Comparison of ENCODE assay signal across 17 cellular contexts in the genomic region with DNA sequence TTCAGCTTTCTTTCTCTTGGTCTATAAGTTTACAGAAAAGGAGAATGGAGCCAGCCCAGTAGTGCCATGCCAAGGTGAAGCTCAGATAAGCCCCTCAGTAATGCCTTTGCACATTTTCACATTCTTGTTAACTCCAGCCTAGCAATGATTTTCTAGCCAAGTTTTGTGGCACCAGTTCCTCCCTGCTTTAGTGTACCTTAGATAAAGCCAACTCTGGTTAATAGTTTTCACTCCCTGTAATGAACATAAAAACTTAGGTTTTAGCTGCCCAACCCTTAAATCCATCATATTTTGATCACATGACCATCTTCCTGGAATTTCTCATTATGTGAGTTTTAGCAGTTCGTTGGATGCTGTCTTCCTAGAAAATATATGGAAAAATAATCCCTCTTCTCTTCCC.
DNase-seq lines count a peak whose midpoint lies in the region; ATAC-seq and TF ChIP-seq lines count a peak whose summit lies in the region.
"Had no signal": no experiment of that assay in that cellular context is flagged by ENCODE, and none has a peak within 500 bp of the region (broad histone marks: within the 10 kb centered on the region; RNA-seq: fewer than 3 reads in every experiment).

No MANE protein-coding gene starts in this region.

- no peak for TF ChIP-seq RAD21 in SK-N-SH (IDR thresholded peaks at IDR 0.05; ENCODE audit: low read length)

- H3K4me3 ChIP-seq in PC-9 (no peak overlapping the region), muscle layer of colon (ENCODE audit: low read depth in 1 of 2, low read length in 2 of 2) (no peak overlapping the region), transverse colon (no peak overlapping the region), adrenal gland (no peak overlapping the region), SK-N-SH (ENCODE audit: low read depth in 2 of 2, low read length in 1 of 2) (no peak overlapping the region)

- POLR2A ChIA-PET in PC-9 (lab: Charles Lee; ENCODE audit: unreplicated experiment): no interaction called here
- POLR2A ChIA-PET in SK-N-SH (lab: Yijun Ruan, JAX): no interaction called here

- DNase-seq in PC-9 (no peak), left colon (no peak), transverse colon (no peak), adrenal gland (no peak), SK-N-SH (no peak)
- DNase-seq: C1 segment of cervical spinal cord; Calu3; CD4-positive, alpha-beta memory T cell; COR-L47; DMS53; DMS79 treated with DMSO at 0.1 percent for 48 hours; GF-D8; H7; HCEC 1CT had no signal

- H3K9me2 ChIP-seq in PC-9 (ENCODE audit: insufficient read depth) (no peaks in the 10 kb centered on the region; the same call in 1 of the 2 replicates), SK-N-SH (no peaks in the 10 kb centered on the region)

- H3K27ac ChIP-seq in PC-9 (no peak overlapping the region), muscle layer of colon (ENCODE audit: low read depth, low read length) (peak overlapping the region; percentile 21), transverse colon (peak overlapping the region in 3 of 4 donors; percentile 29 to 47 (median 41)), adrenal gland (no peak overlapping the region), SK-N-SH (ENCODE audit: low read depth in 2 of 2, low read length in 1 of 2) (no peak overlapping the region)

- H3K9ac ChIP-seq in muscle layer of colon (ENCODE audit: low read length): no peak overlapping the region
- H3K9ac ChIP-seq in SK-N-SH: no peak overlapping the region

- WGBS in transverse colon (ENCODE audit: low coverage in 1 of 2), 2 donors: 16 to 20% methylated on average over 1 of the region's 1 CpG
- 29 to 67% (median 46%) methylated on average over 1 of the region's 1 CpG for WGBS in adrenal gland, 4 donors
- WGBS in SK-N-SH (ENCODE audit: low lambda C conversion rate): 13% methylated on average over 1 of the region's 1 CpG

- no peaks in the 10 kb centered on the region for H3K4me1 ChIP-seq in PC-9 (replicated peaks; ENCODE audit: insufficient read depth)
- H3K4me1 ChIP-seq in muscle layer of colon (ENCODE audit: insufficient read depth, low read length): no peaks in the 10 kb centered on the region
- H3K4me1 ChIP-seq in transverse colon: peaks cover 0 to 14% (median 6%) of the 10 kb centered on the region in 4 donors
- H3K4me1 ChIP-seq in adrenal gland (replicated peaks in 1 of 2): no peaks in the 10 kb centered on the region
- H3K4me1 ChIP-seq in SK-N-SH (ENCODE audit: control insufficient read depth in 1 of 2, insufficient read depth in 2 of 2, low read depth in 1 of 2, low read length in 1 of 2): no peaks in the 10 kb centered on the region

- H4K20me1 ChIP-seq in PC-9 (ENCODE audit: insufficient read depth) (no peaks in the 10 kb centered on the region), SK-N-SH (ENCODE audit: insufficient read depth) (no peaks in the 10 kb centered on the region)

- TF ChIP-seq CTCF in PC-9 (conservative IDR thresholded peaks at IDR 0.05): no peak
- TF ChIP-seq CTCF in transverse colon (IDR thresholded peaks at IDR 0.05): no peak
- TF ChIP-seq CTCF in adrenal gland (IDR thresholded peaks at IDR 0.05): no peak
- TF ChIP-seq CTCF in SK-N-SH (IDR thresholded peaks at IDR 0.05): no peak

- no peaks in the 10 kb centered on the region for H3K27me3 ChIP-seq in PC-9 (ENCODE audit: insufficient read depth, low read depth)
- no peaks in the 10 kb centered on the region for H3K27me3 ChIP-seq in muscle layer of colon (ENCODE audit: control insufficient read depth in 1 of 2, insufficient read depth in 2 of 2, low read length in 2 of 2)
- H3K27me3 ChIP-seq in transverse colon: no peaks in the 10 kb centered on the region
- H3K27me3 ChIP-seq in adrenal gland: no peaks in the 10 kb centered on the region
- H3K27me3 ChIP-seq in SK-N-SH (ENCODE audit: insufficient read depth): no peaks in the 10 kb centered on the region

- in situ Hi-C loops in transverse colon (cut with MboI; ENCODE audit: low pct_ligation_motif_present in 1 of 4, low pct_unique_long_range_greater_than_20kb in 1 of 4, low sequenced_read_pairs in 3 of 4): no loop called here

- CTCF ChIA-PET in PC-9 (lab: Charles Lee) (no interaction called here), SK-N-SH (lab: Yijun Ruan, JAX) (interaction anchor here (0.8 kb wide), 1 partner anchor 300 kb away, joined by 3 read pairs; no protein-coding TSS in a partner anchor)

- H3K4me2 ChIP-seq in PC-9 (no peak overlapping the region), SK-N-SH (no peak overlapping the region)

- no TSS peak for BruUV-seq in PC-9 (replicated peaks; lab: Mats Ljungman, UMichigan)

- no peaks in the 10 kb centered on the region; the same call in 1 of the 2 replicates for H3K9me3 ChIP-seq in PC-9 (ENCODE audit: insufficient read depth, low read depth)
- no peaks in the 10 kb centered on the region for H3K9me3 ChIP-seq in muscle layer of colon (ENCODE audit: low read length)
- H3K9me3 ChIP-seq in transverse colon: no peaks in the 10 kb centered on the region
- H3K9me3 ChIP-seq in adrenal gland (replicated peaks in 1 of 3): no peaks in the 10 kb centered on the region
- H3K9me3 ChIP-seq in SK-N-SH: no peaks in the 10 kb centered on the region

- H3F3A ChIP-seq in PC-9 (ENCODE audit: insufficient read depth, low read depth) (no peaks in the 10 kb centered on the region), SK-N-SH (replicated peaks; ENCODE audit: insufficient read depth) (no peaks in the 10 kb centered on the region)

- intact Hi-C loops in PC-9 (cut with micrococcal nuclease; ENCODE audit: unreplicated experiment): no loop called here
- intact Hi-C loops in left colon (cut with DNase I, micrococcal nuclease): no loop called here
- intact Hi-C loops in transverse colon (cut with DNase I; ENCODE audit: low total_unique reads): no loop called here
- intact Hi-C loops in adrenal gland (cut with DNase I): no loop called here

- TF ChIP-seq POLR2A in transverse colon (IDR thresholded peaks at IDR 0.05) (no peak), adrenal gland (IDR thresholded peaks at IDR 0.05) (no peak)

- H3K79me2 ChIP-seq in PC-9 (ENCODE audit: low read depth) (no peaks in the 10 kb centered on the region), SK-N-SH (ENCODE audit: insufficient read depth) (no peaks in the 10 kb centered on the region)

- H3K36me3 ChIP-seq in PC-9 (ENCODE audit: low read depth) (no peaks in the 10 kb centered on the region), muscle layer of colon (ENCODE audit: insufficient read depth, low read length) (no peaks in the 10 kb centered on the region), transverse colon (no peaks in the 10 kb centered on the region), adrenal gland (replicated peaks in 1 of 2) (no peaks in the 10 kb centered on the region), SK-N-SH (replicated peaks in 1 of 2; ENCODE audit: control insufficient read depth in 1 of 2, insufficient read depth in 2 of 2, low read length in 1 of 2) (no peaks in the 10 kb centered on the region)

- H2AFZ ChIP-seq in PC-9 (0 out of 2 replicates have a peak overlapping the region, but pooled peaks have one; percentile 35), SK-N-SH (ENCODE audit: low read depth) (no peak overlapping the region)

- TF ChIP-seq EP300 in transverse colon (IDR thresholded peaks at IDR 0.05; ENCODE audit: low read depth) (no peak), SK-N-SH (IDR thresholded peaks at IDR 0.05; ENCODE audit: borderline replicate concordance in 1 of 2, low read depth in 1 of 2, low read length in 1 of 2) (no peak)

- ATAC-seq in left colon (peak; percentile 86), GM18907 (IDR thresholded peaks at IDR 0.05; ENCODE audit: unreplicated experiment) (no peak), HG03159 (IDR thresholded peaks at IDR 0.05; ENCODE audit: unreplicated experiment) (no peak)

TF ChIP-seq in SK-N-SH, 30 proteins besides CTCF, POLR2A, EP300 and RAD21:
- TF ChIP-seq, protein P1, sequence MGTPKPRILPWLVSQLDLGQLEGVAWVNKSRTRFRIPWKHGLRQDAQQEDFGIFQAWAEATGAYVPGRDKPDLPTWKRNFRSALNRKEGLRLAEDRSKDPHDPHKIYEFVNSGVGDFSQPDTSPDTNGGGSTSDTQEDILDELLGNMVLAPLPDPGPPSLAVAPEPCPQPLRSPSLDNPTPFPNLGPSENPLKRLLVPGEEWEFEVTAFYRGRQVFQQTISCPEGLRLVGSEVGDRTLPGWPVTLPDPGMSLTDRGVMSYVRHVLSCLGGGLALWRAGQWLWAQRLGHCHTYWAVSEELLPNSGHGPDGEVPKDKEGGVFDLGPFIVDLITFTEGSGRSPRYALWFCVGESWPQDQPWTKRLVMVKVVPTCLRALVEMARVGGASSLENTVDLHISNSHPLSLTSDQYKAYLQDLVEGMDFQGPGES (IDR thresholded peaks at IDR 0.05; ENCODE audit: low read depth, low read length): no peak
- TF ChIP-seq SIN3A (IDR thresholded peaks at IDR 0.05; ENCODE audit: borderline replicate concordance, low read depth, low read length) (no peak), TAF1 (IDR thresholded peaks at IDR 0.05; ENCODE audit: borderline replicate concordance, low read depth, low read length) (no peak), RCOR1 (IDR thresholded peaks at IDR 0.05; ENCODE audit: low read length) (no peak), SMC3 (IDR thresholded peaks at IDR 0.05; ENCODE audit: low read depth, low read length) (no peak), ELF1 (IDR thresholded peaks at IDR 0.05) (no peak), RFX5 (IDR thresholded peaks at IDR 0.05; ENCODE audit: low read length) (no peak)
- TF ChIP-seq, protein P2, sequence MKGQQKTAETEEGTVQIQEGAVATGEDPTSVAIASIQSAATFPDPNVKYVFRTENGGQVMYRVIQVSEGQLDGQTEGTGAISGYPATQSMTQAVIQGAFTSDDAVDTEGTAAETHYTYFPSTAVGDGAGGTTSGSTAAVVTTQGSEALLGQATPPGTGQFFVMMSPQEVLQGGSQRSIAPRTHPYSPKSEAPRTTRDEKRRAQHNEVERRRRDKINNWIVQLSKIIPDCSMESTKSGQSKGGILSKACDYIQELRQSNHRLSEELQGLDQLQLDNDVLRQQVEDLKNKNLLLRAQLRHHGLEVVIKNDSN (IDR thresholded peaks at IDR 0.05; ENCODE audit: borderline replicate concordance, low read depth): no peak
- TF ChIP-seq, protein P3, sequence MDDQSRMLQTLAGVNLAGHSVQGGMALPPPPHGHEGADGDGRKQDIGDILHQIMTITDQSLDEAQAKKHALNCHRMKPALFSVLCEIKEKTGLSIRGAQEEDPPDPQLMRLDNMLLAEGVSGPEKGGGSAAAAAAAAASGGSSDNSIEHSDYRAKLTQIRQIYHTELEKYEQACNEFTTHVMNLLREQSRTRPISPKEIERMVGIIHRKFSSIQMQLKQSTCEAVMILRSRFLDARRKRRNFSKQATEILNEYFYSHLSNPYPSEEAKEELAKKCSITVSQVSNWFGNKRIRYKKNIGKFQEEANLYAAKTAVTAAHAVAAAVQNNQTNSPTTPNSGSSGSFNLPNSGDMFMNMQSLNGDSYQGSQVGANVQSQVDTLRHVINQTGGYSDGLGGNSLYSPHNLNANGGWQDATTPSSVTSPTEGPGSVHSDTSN (IDR thresholded peaks at IDR 0.05): no peak

Comparison
In these comparisons a context has a peak if more than half of its experiments do, and no peak if none do; other contexts are left out.
1. H3K27ac ChIP-seq: peak in muscle layer of colon (single experiment) and transverse colon (3 of 4); none in PC-9 (single experiment), adrenal gland (0 of 5) and SK-N-SH (0 of 2).